24 cellular contexts compared by ENCODE assay signal in the genomic region with DNA sequence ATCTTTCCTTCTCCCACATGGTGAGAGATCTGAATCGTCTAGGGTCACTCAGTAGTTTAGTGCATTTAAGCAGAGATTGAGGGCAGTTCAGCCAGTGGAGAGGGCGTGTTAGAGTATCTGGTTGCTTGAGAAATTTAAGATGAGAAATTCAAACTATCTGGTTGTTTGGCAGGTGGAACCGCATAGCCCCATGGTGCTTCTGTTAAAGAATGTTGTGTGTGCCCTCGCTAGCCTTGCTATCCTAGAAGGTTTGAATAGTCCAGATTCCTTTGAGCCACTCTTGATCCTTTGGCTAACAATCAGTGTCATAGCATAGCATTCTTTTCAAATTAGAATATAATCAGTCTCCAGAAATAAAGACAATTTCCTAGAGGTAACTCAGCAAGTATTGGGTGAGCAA. TPM values are rescaled to one million over a fixed set of nuclear protein-coding genes. Genes with fewer than 3 reads are reported as not detected.
DNase-seq lines count a peak whose midpoint lies in the region; ATAC-seq, FAIRE-seq and TF ChIP-seq lines count a peak whose summit lies in the region.
"Had no signal": no experiment of that assay in that cellular context is flagged by ENCODE, and none has a peak within 500 bp of the region (broad histone marks: within the 10 kb centered on the region; RNA-seq: fewer than 3 reads in every experiment).

No MANE protein-coding gene starts in this region.

- DNase-seq in IMR-90, result peak; percentile 44
- peak; percentile 16 for DNase-seq in brain microvascular endothelial cell
- DNase-seq in mesenchymal stem cell, result no peak
- DNase-seq in thyroid gland, result peak; percentile 32 to 57
- no peak for DNase-seq in RCC 7860 (ENCODE audit: low spot score)
- DNase-seq in posterior vena cava (ENCODE audit: low spot score), result no peak
- DNase-seq: activated CD4-positive, alpha-beta T cell treated with anti-CD3 and anti-CD28 coated beads for 1 hour; activated CD8-positive, alpha-beta memory T cell treated with anti-CD3 and anti-CD28 coated beads for 24 hours; activated naive CD4-positive, alpha-beta T cell treated with anti-CD3 and anti-CD28 coated beads, Interleukin-2, amount 50 U/mL, for 16 hours; BE2C; COR-L47; HCEC 1CT; NCI-H1417 treated with DMSO at 0.1 percent for 48 hours; NCI-H2171; NCI-H69; pancreas; stimulated activated CD4-positive, alpha-beta T cell treated with anti-CD3 and anti-CD28 coated beads, Interleukin-1b, Interleukin-23, amount 100 ng/mL, for 48 hours; stimulated activated naive CD4-positive, alpha-beta T cell; SW 1271; transverse colon had no signal

- ATAC-seq in IMR-90 (ENCODE audit: low read depth) (peak; percentile 87), GM19324 (IDR thresholded peaks at IDR 0.05; ENCODE audit: low FRiP score, unreplicated experiment) (no peak)
- ATAC-seq: pancreas had no signal

- H2BK12ac ChIP-seq in mesenchymal stem cell (ENCODE audit: low read length in 2 of 2), result no peak overlapping the region

- in situ Hi-C loops in IMR-90 (cut with MboI; ENCODE audit: low sequenced_read_pairs), result no loop called here
- in situ Hi-C loops in brain microvascular endothelial cell (cut with HindIII; ENCODE audit: low pct_ligation_motif_present, low sequenced_read_pairs), result no loop called here

- TF ChIP-seq POLR2A in IMR-90 (IDR thresholded peaks at IDR 0.05; ENCODE audit: low read depth, low read length), result no peak
- no peak for TF ChIP-seq POLR2A in thyroid gland (IDR thresholded peaks at IDR 0.05)

- intact Hi-C loops in IMR-90 (cut with micrococcal nuclease), result no loop called here
- intact Hi-C loops in thyroid gland (cut with DNase I), result no loop called here
- intact Hi-C loops in posterior vena cava (cut with DNase I), result no loop called here

- TF ChIP-seq CTCF in IMR-90 (conservative IDR thresholded peaks at IDR 0.05; ENCODE audit: low read depth, low read length) (no peak), brain microvascular endothelial cell (IDR thresholded peaks at IDR 0.05; ENCODE audit: low read depth, low read length, missing control alignments) (no peak), thyroid gland (IDR thresholded peaks at IDR 0.05) (no peak)

- no peak overlapping the region for H2BK15ac ChIP-seq in IMR-90 (ENCODE audit: low read depth, low read length)
- no peak overlapping the region for H2BK15ac ChIP-seq in mesenchymal stem cell (ENCODE audit: low read depth, poor library complexity, severe bottlenecking)

- CTCF ChIA-PET in IMR-90 (lab: Yijun Ruan, JAX), result no interaction called here

- H3K36me3 ChIP-seq in IMR-90 (ENCODE audit: control insufficient read depth, insufficient read depth, low read length) (peaks cover 15% of the 10 kb centered on the region), brain microvascular endothelial cell (replicated peaks) (no peaks in the 10 kb centered on the region), mesenchymal stem cell (ENCODE audit: control insufficient read depth in 1 of 2, insufficient read depth in 2 of 2, low read depth in 1 of 2, low read length in 2 of 2) (peaks cover 0 to 19% of the 10 kb centered on the region in 2 experiments), thyroid gland (no peaks in the 10 kb centered on the region)
- H3K36me3 ChIP-seq: ascending aorta, BE2C, pancreas, transverse colon had no signal

- H2BK20ac ChIP-seq in IMR-90 (ENCODE audit: low read depth, low read length), result no peak overlapping the region

- H4K91ac ChIP-seq in IMR-90 (ENCODE audit: insufficient read depth, low read depth, low read length) (peak overlapping the region; percentile 20; the same call in 1 of the 2 replicates), mesenchymal stem cell (ENCODE audit: low read length) (no peak overlapping the region)

- dilution Hi-C loops in IMR-90 (cut with HindIII; ENCODE audit: low sequenced_read_pairs, unreplicated experiment), result no loop called here

- H2AK5ac ChIP-seq in IMR-90 (ENCODE audit: low read depth, low read length) (peak overlapping the region; percentile 20; the same call in 1 of the 2 replicates), mesenchymal stem cell (ENCODE audit: low read length, severe bottlenecking) (no peak overlapping the region)

- H3K4me3 ChIP-seq in IMR-90 (ENCODE audit: insufficient read depth, low read depth, low read length) (no peak overlapping the region), brain microvascular endothelial cell (ENCODE audit: low read depth, low read length) (no peak overlapping the region), mesenchymal stem cell (ENCODE audit: insufficient read depth in 1 of 2, low read depth in 1 of 2, low read length in 2 of 2) (no peak overlapping the region), thyroid gland (replicated peaks in 1 of 3) (no peak overlapping the region)
- H3K4me3 ChIP-seq: ascending aorta, pancreas, transverse colon had no signal

- peaks cover 65% of the 10 kb centered on the region for H4K20me1 ChIP-seq in IMR-90 (ENCODE audit: insufficient read depth, low read length)

- H3K9ac ChIP-seq in IMR-90 (ENCODE audit: low read depth, low read length) (no peak overlapping the region), mesenchymal stem cell (ENCODE audit: low read length) (no peak overlapping the region)

- H3K4me2 ChIP-seq in IMR-90 (ENCODE audit: low read depth, low read length) (0 out of 2 replicates have a peak overlapping the region, but pooled peaks have one; percentile 6), mesenchymal stem cell (ENCODE audit: low read length, poor library complexity, severe bottlenecking) (no peak overlapping the region)

- 100% methylated on average over 1 of the region's 4 CpGs; no CpG with 5 or more reads in 1 of the 2 experiments for WGBS in IMR-90 (ENCODE audit: extremely low coverage in 2 of 2, insufficient read length in 1 of 2), 2 experiments
- WGBS in mesenchymal stem cell, result 93% methylated on average over 4 of the region's 4 CpGs
- 47 to 52% methylated on average over 4 of the region's 4 CpGs for WGBS in thyroid gland, 2 donors

- H3K9me3 ChIP-seq in IMR-90 (ENCODE audit: control insufficient read depth, insufficient read depth, low read length) (no peaks in the 10 kb centered on the region), mesenchymal stem cell (ENCODE audit: control insufficient read depth, low read length) (no peaks in the 10 kb centered on the region), thyroid gland (no peaks in the 10 kb centered on the region)
- H3K9me3 ChIP-seq: ascending aorta, BE2C, pancreas, transverse colon had no signal

- no peak for TF ChIP-seq RAD21 in IMR-90 (IDR thresholded peaks at IDR 0.05; ENCODE audit: low read length)

- H3K27me3 ChIP-seq in IMR-90 (ENCODE audit: control insufficient read depth, insufficient read depth, low read length) (no peaks in the 10 kb centered on the region), brain microvascular endothelial cell (replicated peaks) (no peaks in the 10 kb centered on the region), mesenchymal stem cell (ENCODE audit: control insufficient read depth in 1 of 2, insufficient read depth in 1 of 2, low read length in 2 of 2) (no peaks in the 10 kb centered on the region), thyroid gland (no peaks in the 10 kb centered on the region)
- H3K27me3 ChIP-seq: ascending aorta, BE2C, pancreas, transverse colon had no signal

- H3K56ac ChIP-seq in IMR-90 (ENCODE audit: extremely low read depth, insufficient read depth, low read length), result no peak overlapping the region; the same call in 1 of the 2 replicates

- no peak overlapping the region for H2AK9ac ChIP-seq in IMR-90 (replicated peaks; ENCODE audit: low read depth, low read length, poor library complexity)

- H3K18ac ChIP-seq in IMR-90 (ENCODE audit: low read depth, low read length), result no peak overlapping the region
- H3K18ac ChIP-seq in mesenchymal stem cell (ENCODE audit: low read depth in 1 of 2, low read length in 2 of 2), result no peak overlapping the region

- H2BK120ac ChIP-seq in IMR-90 (ENCODE audit: low read depth, low read length), result peak overlapping the region; percentile 28; the same call in 1 of the 2 replicates
- no peak overlapping the region for H2BK120ac ChIP-seq in mesenchymal stem cell (ENCODE audit: low read depth, low read length)

- H3K27ac ChIP-seq in IMR-90 (ENCODE audit: insufficient read depth, low read length), result no peak overlapping the region
- no peak overlapping the region for H3K27ac ChIP-seq in brain microvascular endothelial cell
- H3K27ac ChIP-seq in mesenchymal stem cell (ENCODE audit: low read length, poor library complexity, severe bottlenecking), result peak overlapping the region; percentile 43
- H3K27ac ChIP-seq in thyroid gland, result peak overlapping the region in 2 of 3 donors; percentile 48 to 65
- H3K27ac ChIP-seq: ascending aorta, pancreas, transverse colon had no signal

- FAIRE-seq in RCC 7860 (lab: Jason Lieb, UNC), result no peak
- FAIRE-seq: colon, GM18507, pancreas had no signal

- no peak overlapping the region for H3K23ac ChIP-seq in IMR-90 (ENCODE audit: low read depth, low read length)
- H3K23ac ChIP-seq in mesenchymal stem cell (ENCODE audit: low read length in 2 of 2), result no peak overlapping the region

- H4K8ac ChIP-seq in IMR-90 (ENCODE audit: low read depth in 2 of 2, low read length in 2 of 2) (no peak overlapping the region), mesenchymal stem cell (ENCODE audit: low read length) (no peak overlapping the region)

- H2BK5ac ChIP-seq in IMR-90 (ENCODE audit: low read depth, low read length, poor library complexity, severe bottlenecking), result peak overlapping the region; percentile 8
- no peak overlapping the region for H2BK5ac ChIP-seq in mesenchymal stem cell (ENCODE audit: low read depth, low read length, poor library complexity, severe bottlenecking)

- H3K4ac ChIP-seq in IMR-90 (ENCODE audit: low read depth, low read length), result 0 out of 2 replicates have a peak overlapping the region, but pooled peaks have one; percentile 44
- no peak overlapping the region for H3K4ac ChIP-seq in mesenchymal stem cell (ENCODE audit: low read depth in 1 of 2, low read length in 2 of 2)

- H3K9me1 ChIP-seq in IMR-90 (ENCODE audit: insufficient read depth, low read length), result peaks cover 23% of the 10 kb centered on the region

- BruUV-seq in IMR-90 (replicated peaks; lab: Mats Ljungman, UMichigan), result no TSS peak

- H3K4me1 ChIP-seq in IMR-90 (ENCODE audit: control insufficient read depth, insufficient read depth, low read length) (peaks cover 10% of the 10 kb centered on the region; the same call in 1 of the 2 replicates), mesenchymal stem cell (ENCODE audit: control insufficient read depth, insufficient read depth, low read depth, low read length) (peaks cover 5% of the 10 kb centered on the region), thyroid gland (peaks cover 5 to 14% of the 10 kb centered on the region in 2 donors)
- H3K4me1 ChIP-seq: ascending aorta, BE2C, pancreas had no signal

- peaks cover 41 to 83% of the 10 kb centered on the region in 2 experiments for H3K79me1 ChIP-seq in IMR-90 (ENCODE audit: low read depth in 1 of 2, low read length in 2 of 2)
- peaks cover 29% of the 10 kb centered on the region for H3K79me1 ChIP-seq in mesenchymal stem cell (replicated peaks; ENCODE audit: low read length, poor library complexity, severe bottlenecking)

- POLR2A ChIA-PET in IMR-90 (lab: Charles Lee; ENCODE audit: unreplicated experiment), result no interaction called here

- H2AFZ ChIP-seq in IMR-90 (replicated peaks; ENCODE audit: low read length, poor library complexity) (no peak overlapping the region), mesenchymal stem cell (ENCODE audit: low read depth, low read length) (no peak overlapping the region)

- 0 out of 2 replicates have a peak overlapping the region, but pooled peaks have one; percentile 38 for H3K14ac ChIP-seq in IMR-90 (replicated peaks; ENCODE audit: low read depth, low read length)
- no peak overlapping the region for H3K14ac ChIP-seq in mesenchymal stem cell (ENCODE audit: low read length in 2 of 2)

- no peak overlapping the region for H4K5ac ChIP-seq in IMR-90 (ENCODE audit: low read depth, low read length)

RNA-seq across cellular contexts. Expression of gene ABHD17C, which starts 32.1 kb away (rescaled TPM):
- total RNA-seq in IMR-90 (2012; rRNA removed) (5.3 and 5.4 TPM in 2 replicates), thyroid gland (1 to 10 TPM; 7.3 to 9.5 (median 8.4) TPM), posterior vena cava (1 to 10 TPM; 4.4 to 4.9 TPM)
- polyA plus RNA-seq in IMR-90 (2012; rRNA removed), result 10.3 TPM in 2 replicates
- polyA plus RNA-seq in IMR-90 (2012; cell fraction: cytosol; rRNA removed), result 6.5 and 8.3 TPM in 2 replicates
- polyA plus RNA-seq in IMR-90 (2012; cell fraction: nucleus; rRNA removed; ENCODE audit: low replicate concordance), result 4.5 and 10.1 TPM in 2 replicates
- polyA plus RNA-seq in mesenchymal stem cell (2013, experiment 1 of 2), result 6.0 TPM
- polyA plus RNA-seq in mesenchymal stem cell (2013, experiment 2 of 2), result 6.4 TPM

RNA-seq across cellular contexts. Expression of gene CEMIP, which starts 52.0 kb away (rescaled TPM):
- total RNA-seq in IMR-90 (2012; rRNA removed) (51.9 and 63.8 TPM in 2 replicates), thyroid gland (1 to 10 TPM in 2 of 4 donors, under 1 TPM in 2; 0.11 to 2.0 (median 0.98) TPM), posterior vena cava (under 1 TPM; 0.14 to 0.62 TPM)
- 66.9 and 78.0 TPM in 2 replicates for polyA plus RNA-seq in IMR-90 (2012; rRNA removed)
- 64.2 and 87.8 TPM in 2 replicates for polyA plus RNA-seq in IMR-90 (2012; cell fraction: cytosol; rRNA removed)
- polyA plus RNA-seq in IMR-90 (2012; cell fraction: nucleus; rRNA removed; ENCODE audit: low replicate concordance), result 112 and 211 TPM in 2 replicates
- polyA plus RNA-seq in mesenchymal stem cell (2013, experiment 1 of 2), result 4.8 TPM
- polyA plus RNA-seq in mesenchymal stem cell (2013, experiment 2 of 2), result 4.8 TPM
- total RNA-seq: ascending aorta had no signal

Comparison
In these comparisons a context has a peak if more than half of its experiments do, and no peak if none do; other contexts are left out.
1. DNase-seq: peak in IMR-90 (single experiment), brain microvascular endothelial cell (single experiment) and thyroid gland (2 of 2); none in mesenchymal stem cell (single experiment), RCC 7860 (single experiment) and posterior vena cava (single experiment).
2. H3K27ac ChIP-seq: peak in mesenchymal stem cell (single experiment) and thyroid gland (2 of 3); none in IMR-90 (single experiment) and brain microvascular endothelial cell (single experiment).
3. RNA of gene CEMIP, which starts 52.0 kb away (total RNA-seq): 51.9 to 63.8 TPM in IMR-90; 0.11 to 2.0 TPM in thyroid gland and 0.14 to 0.62 TPM in posterior vena cava; every median in the first group is over 10 times any median in the second.